In the genomic region with DNA sequence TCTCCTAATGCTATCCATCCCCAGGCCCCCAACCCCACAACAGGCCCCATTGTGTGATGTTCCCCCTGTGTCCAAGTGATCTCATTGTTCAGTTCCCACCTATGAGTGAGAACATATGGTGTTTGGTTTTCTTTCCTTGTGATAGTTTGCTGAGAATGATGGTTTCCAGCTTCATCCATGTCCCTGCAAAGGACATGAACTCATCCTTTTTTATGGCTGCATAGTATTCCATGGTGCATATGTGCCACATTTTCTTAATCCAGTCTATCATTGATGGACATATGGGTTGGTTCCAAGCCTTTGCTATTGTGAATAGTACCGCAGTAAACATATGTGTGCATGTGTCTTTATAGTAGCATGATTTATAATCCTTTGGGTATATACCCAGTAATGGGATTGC, we compare ENCODE assay signal across 1 cellular context.
A peak's percentile ranks its signal among the peaks of the same experiment; 100 is the strongest.
TF ChIP-seq lines count a peak whose summit lies in the region.
"Not testable (repeated sequence)": the region's sequence is repeated elsewhere in the genome, so short reads cannot be mapped to it uniquely, and the experiment has no call there.

No MANE protein-coding gene starts in this region.

- not testable (repeated sequence) for TF ChIP-seq CTCF in HEK293 (tag by site-specific recombination; IDR thresholded peaks at IDR 0.05)

- not testable (repeated sequence) for H3K27ac ChIP-seq in HEK293 (ENCODE audit: extremely low read depth, low read depth, low read length)

- not testable (repeated sequence) for H3K36me3 ChIP-seq in HEK293 (ENCODE audit: control insufficient read depth in 2 of 2, insufficient read depth in 1 of 2, low read length in 2 of 2)

- H3K4me1 ChIP-seq in HEK293 (ENCODE audit: control insufficient read depth, insufficient read depth, low read length): not testable (repeated sequence)

- not testable (repeated sequence) for H3K4me3 ChIP-seq in HEK293 (ENCODE audit: low read depth, low read length)

- H3K9me3 ChIP-seq in HEK293 (ENCODE audit: control insufficient read depth, insufficient read depth, low read depth, low read length): not testable (repeated sequence)

- POLR2A ChIA-PET in HEK293 (lab: Yijun Ruan, JAX): not testable (repeated sequence)

- CTCF ChIA-PET in HEK293 (lab: Yijun Ruan, JAX): not testable (repeated sequence)

TF ChIP-seq in HEK293, 187 proteins besides CTCF, POLR2A, EP300 and RAD21:
- TF ChIP-seq ZNF280D (tag by site-specific recombination; IDR thresholded peaks at IDR 0.05) (0 out of 2 replicates have a peak, but pooled peaks have one; percentile 51), ZNF146 (tag by site-specific recombination; IDR thresholded peaks at IDR 0.05) (peak; percentile 80)
